ENCODE assay signal across 10 cellular contexts in genomic region chr5:125978015-125978414, GRCh38.
"Had no signal": no experiment of that assay in that cellular context is flagged by ENCODE, and none has a peak within 500 bp of the region (broad histone marks: within the 10 kb centered on the region; RNA-seq: fewer than 3 reads in every experiment).

No MANE protein-coding gene starts in this region.

- H3K4me3 ChIP-seq: GM23248, HAP-1, K562 had no signal

- H3K4me1 ChIP-seq: HAP-1 had no signal

- H2AFZ ChIP-seq: GM23248 had no signal

- H3K36me3 ChIP-seq: HAP-1 had no signal

- FAIRE-seq: K562 had no signal

- H3K9ac ChIP-seq: GM23248 had no signal

- H3K27ac ChIP-seq: GM23248, HL-60 had no signal

- ATAC-seq: HCT116, K562 had no signal

- DNase-seq: GM23248, GOT3, H7, HFFc6, IMR-90, KG1 had no signal

- H3K9me3 ChIP-seq: HAP-1 had no signal
